8 cellular contexts compared by ENCODE assay signal in the genomic region with DNA sequence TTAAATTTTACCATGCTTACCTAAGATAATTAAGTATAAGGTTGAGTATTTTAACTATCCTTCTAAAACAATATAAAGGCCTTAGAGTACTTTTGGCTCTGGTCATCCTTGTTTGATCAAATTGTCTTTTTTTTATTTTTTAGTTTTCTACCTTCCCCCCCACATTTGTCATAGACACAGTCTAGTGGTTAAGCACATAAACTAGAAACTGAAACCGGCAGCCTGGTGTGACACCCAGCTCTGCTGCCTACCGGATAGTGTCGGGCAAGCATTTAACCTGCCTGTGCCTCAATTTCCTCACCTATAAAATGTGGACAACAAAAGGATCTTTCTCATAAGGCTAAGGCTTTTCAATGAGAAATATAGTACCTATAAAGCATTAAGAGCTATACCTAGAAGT. TPM values are rescaled to one million over a fixed set of nuclear protein-coding genes. Genes with fewer than 3 reads are reported as not detected.
DNase-seq lines count a peak whose midpoint lies in the region; ATAC-seq and TF ChIP-seq lines count a peak whose summit lies in the region.

No MANE protein-coding gene starts in this region.

- H3K27ac ChIP-seq in coronary artery, result no peak overlapping the region

- H3K27me3 Mint-ChIP-seq in activated CD4-positive, alpha-beta T cell treated with anti-CD3 and anti-CD28 coated beads, Interleukin-2, amount 10 ng/mL, durations not matched to agents 24 days and 14 days, result no peaks in the 10 kb centered on the region
- no peaks in the 10 kb centered on the region for H3K27me3 Mint-ChIP-seq in memory B cell

- POLR2A ChIA-PET in HEK293T (lab: Yijun Ruan, JAX), result no interaction called here

- H3K4me3 Mint-ChIP-seq in activated CD4-positive, alpha-beta T cell treated with anti-CD3 and anti-CD28 coated beads, Interleukin-2, amount 10 ng/mL, durations not matched to agents 24 days and 14 days, result peak overlapping the region; percentile 69
- H3K4me3 Mint-ChIP-seq in memory B cell, result peak overlapping the region; percentile 78

- ATAC-seq in GM19025 (IDR thresholded peaks at IDR 0.05; ENCODE audit: low read depth, unreplicated experiment) (peak; percentile 83), HG03097 (IDR thresholded peaks at IDR 0.05; ENCODE audit: low FRiP score, unreplicated experiment) (peak; percentile 63), memory B cell (ENCODE audit: low read depth) (peak; percentile 91), omental fat pad (ENCODE audit: low FRiP score) (no peak)

- DNase-seq in activated CD4-positive, alpha-beta T cell treated with anti-CD3 and anti-CD28 coated beads, Interleukin-2, amount 10 ng/mL, durations not matched to agents 24 days and 14 days, result peak; percentile 88
- peak; percentile 25 to 44 for DNase-seq in memory B cell (ENCODE audit: low spot score in 2 of 2)
- DNase-seq in HEK293T (ENCODE audit: extremely low spot score), result no peak
- no peak for DNase-seq in omental fat pad (ENCODE audit: low spot score)
- no peak for DNase-seq in coronary artery (ENCODE audit: low spot score)
- DNase-seq in D341Med (ENCODE audit: low spot score), result no peak

- CTCF ChIA-PET in HEK293T (lab: Yijun Ruan, JAX), result no interaction called here

- intact Hi-C loops in activated CD4-positive, alpha-beta T cell treated with anti-CD3 and anti-CD28 coated beads, Interleukin-2, amount 10 ng/mL, durations not matched to agents 24 days and 14 days (cut with micrococcal nuclease), result loop anchor here (1.0 to 5.0 kb wide), 2 partner anchors 19 to 58 kb away; no protein-coding TSS in a partner anchor

- peaks cover 8% of the 10 kb centered on the region for H3K36me3 Mint-ChIP-seq in activated CD4-positive, alpha-beta T cell treated with anti-CD3 and anti-CD28 coated beads, Interleukin-2, amount 10 ng/mL, durations not matched to agents 24 days and 14 days (ENCODE audit: low read depth)
- H3K36me3 Mint-ChIP-seq in memory B cell, result peaks cover 11% of the 10 kb centered on the region

- H3K4me3 ChIP-seq in coronary artery, result no peak overlapping the region

- no peaks in the 10 kb centered on the region for H3K9me3 Mint-ChIP-seq in activated CD4-positive, alpha-beta T cell treated with anti-CD3 and anti-CD28 coated beads, Interleukin-2, amount 10 ng/mL, durations not matched to agents 24 days and 14 days
- no peaks in the 10 kb centered on the region for H3K9me3 Mint-ChIP-seq in memory B cell

- peaks cover 37% of the 10 kb centered on the region for H3K4me1 Mint-ChIP-seq in activated CD4-positive, alpha-beta T cell treated with anti-CD3 and anti-CD28 coated beads, Interleukin-2, amount 10 ng/mL, durations not matched to agents 24 days and 14 days
- H3K4me1 Mint-ChIP-seq in memory B cell, result peaks cover 47% of the 10 kb centered on the region

- H3K27ac Mint-ChIP-seq in activated CD4-positive, alpha-beta T cell treated with anti-CD3 and anti-CD28 coated beads, Interleukin-2, amount 10 ng/mL, durations not matched to agents 24 days and 14 days, result peak overlapping the region; percentile 76
- H3K27ac Mint-ChIP-seq in memory B cell, result peak overlapping the region; percentile 94

- TF ChIP-seq CTCF in omental fat pad (IDR thresholded peaks at IDR 0.05) (no peak), coronary artery (IDR thresholded peaks at IDR 0.05) (no peak)

TF ChIP-seq in HEK293T, 16 proteins besides CTCF, POLR2A, EP300 and RAD21:
- TF ChIP-seq LEF1 (IDR thresholded peaks at IDR 0.05; ENCODE audit: borderline replicate concordance), result no peak
- no peak for TF ChIP-seq SP1 (IDR thresholded peaks at IDR 0.05)
- TF ChIP-seq ELF4 (IDR thresholded peaks at IDR 0.05), result no peak
- no peak for TF ChIP-seq HDGF (IDR thresholded peaks at IDR 0.05; ENCODE audit: borderline replicate concordance)
- no peak for TF ChIP-seq FOXM1 (IDR thresholded peaks at IDR 0.05; ENCODE audit: borderline replicate concordance)
- TF ChIP-seq, protein P1, sequence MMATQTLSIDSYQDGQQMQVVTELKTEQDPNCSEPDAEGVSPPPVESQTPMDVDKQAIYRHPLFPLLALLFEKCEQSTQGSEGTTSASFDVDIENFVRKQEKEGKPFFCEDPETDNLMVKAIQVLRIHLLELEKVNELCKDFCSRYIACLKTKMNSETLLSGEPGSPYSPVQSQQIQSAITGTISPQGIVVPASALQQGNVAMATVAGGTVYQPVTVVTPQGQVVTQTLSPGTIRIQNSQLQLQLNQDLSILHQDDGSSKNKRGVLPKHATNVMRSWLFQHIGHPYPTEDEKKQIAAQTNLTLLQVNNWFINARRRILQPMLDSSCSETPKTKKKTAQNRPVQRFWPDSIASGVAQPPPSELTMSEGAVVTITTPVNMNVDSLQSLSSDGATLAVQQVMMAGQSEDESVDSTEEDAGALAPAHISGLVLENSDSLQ (IDR thresholded peaks at IDR 0.05), result no peak
- no peak for TF ChIP-seq TARDBP (IDR thresholded peaks at IDR 0.05)
- TF ChIP-seq ZNF384 (IDR thresholded peaks at IDR 0.05), result no peak
- TF ChIP-seq NFRKB (IDR thresholded peaks at IDR 0.05), result no peak
- no peak for TF ChIP-seq CTBP1 (IDR thresholded peaks at IDR 0.05; ENCODE audit: borderline replicate concordance)
- TF ChIP-seq ARNT (IDR thresholded peaks at IDR 0.05), result no peak
- no peak for TF ChIP-seq FOXA1 (IDR thresholded peaks at IDR 0.05)
- TF ChIP-seq L3MBTL2 (conservative IDR thresholded peaks at IDR 0.05), result no peak

RNA-seq across cellular contexts. Expression of a gene that starts 21.6 kb away (rescaled TPM):
- total RNA-seq in activated CD4-positive, alpha-beta T cell treated with anti-CD3 and anti-CD28 coated beads, Interleukin-2, amount 10 ng/mL, durations not matched to agents 24 days and 14 days, result 23.9 and 24.0 TPM in 2 replicates
- total RNA-seq in omental fat pad, result 100 to 1,000 TPM in 2 of 4 donors, 10 to 100 TPM in 2; 76.7 to 118 (median 95.7) TPM

Comparison
In these comparisons a context has a peak if more than half of its experiments do, and no peak if none do; other contexts are left out.
1. DNase-seq: peak in activated CD4-positive, alpha-beta T cell treated with anti-CD3 and anti-CD28 coated beads, Interleukin-2, amount 10 ng/mL, durations not matched to agents 24 days and 14 days (single experiment) and memory B cell (2 of 2); none in HEK293T (single experiment), omental fat pad (single experiment), coronary artery (single experiment) and D341Med (single experiment).